9 cellular contexts compared by ENCODE assay signal in the genomic region with DNA sequence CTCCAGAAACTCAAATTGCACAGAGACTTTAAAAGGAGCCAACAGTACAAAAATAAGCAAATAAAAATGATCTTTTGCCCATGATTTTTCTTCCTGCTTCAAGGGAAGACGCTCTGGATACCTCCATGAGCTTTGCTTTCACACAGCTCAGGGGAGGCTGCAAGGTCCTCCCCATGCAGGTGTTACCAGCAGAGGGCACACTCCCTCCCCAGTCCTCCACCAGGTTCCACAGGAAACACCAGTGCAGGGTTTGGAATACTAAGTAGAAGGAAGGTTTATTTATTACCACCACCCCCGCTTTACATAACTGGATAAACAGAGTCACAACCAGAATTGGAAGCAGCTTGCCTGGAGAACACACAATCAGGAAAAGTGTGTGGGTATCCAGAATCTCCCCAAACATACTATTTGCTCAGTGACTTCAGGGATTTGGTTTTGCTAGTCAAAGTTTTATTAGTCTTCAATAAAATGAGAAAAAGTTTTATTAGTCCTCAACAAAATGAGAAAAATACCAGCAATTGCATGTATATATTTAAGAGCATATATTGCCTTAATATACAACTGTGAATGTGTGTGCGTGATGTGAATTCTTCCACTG. TPM values are rescaled to one million over a fixed set of nuclear protein-coding genes. Genes with fewer than 3 reads are reported as not detected.
A peak's percentile ranks its signal among the peaks of the same experiment; 100 is the strongest.
DNase-seq lines count a peak whose midpoint lies in the region; TF ChIP-seq lines count a peak whose summit lies in the region.
"Had no signal": no experiment of that assay in that cellular context is flagged by ENCODE, and none has a peak within 500 bp of the region (broad histone marks: within the 10 kb centered on the region; RNA-seq: fewer than 3 reads in every experiment).

No MANE protein-coding gene starts in this region.

- H3K27me3 Mint-ChIP-seq in chondrocyte (ENCODE audit: low read depth): peaks cover 25% of the 10 kb centered on the region
- H3K27me3 Mint-ChIP-seq in neural progenitor cell (ENCODE audit: insufficient read depth, low read depth): no peaks in the 10 kb centered on the region

- H3K4me3 ChIP-seq in neural progenitor cell (no peak overlapping the region), sigmoid colon (no peak overlapping the region)

- H3K9me3 Mint-ChIP-seq in chondrocyte (ENCODE audit: low read depth): no peaks in the 10 kb centered on the region
- H3K9me3 Mint-ChIP-seq in neural progenitor cell: no peaks in the 10 kb centered on the region

- H3K9ac ChIP-seq in neural progenitor cell: no peak overlapping the region

- H3K4me3 Mint-ChIP-seq in chondrocyte (ENCODE audit: unreplicated experiment): no peak overlapping the region
- no peak overlapping the region for H3K4me3 Mint-ChIP-seq in neural progenitor cell

- intact Hi-C loops in sigmoid colon (cut with DNase I): no loop called here

- H3K36me3 Mint-ChIP-seq in chondrocyte (ENCODE audit: low read depth): peaks cover 7% of the 10 kb centered on the region
- no peaks in the 10 kb centered on the region for H3K36me3 Mint-ChIP-seq in neural progenitor cell

- no peaks in the 10 kb centered on the region for H3K4me1 ChIP-seq in neural progenitor cell
- H3K4me1 ChIP-seq in sigmoid colon: no peaks in the 10 kb centered on the region

- WGBS in sigmoid colon, 2 donors: 60 to 75% methylated on average over 3 of the region's 3 CpGs

- H3K27ac Mint-ChIP-seq in chondrocyte (ENCODE audit: unreplicated experiment) (no peak overlapping the region), neural progenitor cell (no peak overlapping the region)

- DNase-seq in NCI-H510A treated with DMSO at 0.1 percent for 48 hours (lab: John Stamatoyannopoulos, UW): peak; percentile 7
- no peak for DNase-seq in NCI-H510A (lab: John Stamatoyannopoulos, UW)
- DNase-seq in chondrocyte (ENCODE audit: low spot score): no peak
- DNase-seq in neural progenitor cell (ENCODE audit: low spot score): peak; percentile 28
- DNase-seq in stimulated activated naive CD4-positive, alpha-beta T cell treated with Interleukin-2 at 50 U/mL for 16 hours (lab: John Stamatoyannopoulos, UW): no peak
- no peak for DNase-seq in SW480 (ENCODE audit: low spot score)
- no peak for DNase-seq in sigmoid colon
- DNase-seq: activated T-cell treated with anti-CD3 and anti-CD28 coated beads, Interleukin-2, amount 50 U/mL, for 1 hour had no signal

- H3K4me2 ChIP-seq in neural progenitor cell: no peak overlapping the region

- TF ChIP-seq POLR2A in sigmoid colon (IDR thresholded peaks at IDR 0.05): no peak

- no peaks in the 10 kb centered on the region for H3F3A ChIP-seq in neural progenitor cell (ENCODE audit: low read depth)

- TF ChIP-seq CTCF in LNCAP (IDR thresholded peaks at IDR 0.05) (peak; percentile 82), chondrocyte (IDR thresholded peaks at IDR 0.05) (peak; percentile 64), neural progenitor cell (IDR thresholded peaks at IDR 0.05) (peak; percentile 59), sigmoid colon (IDR thresholded peaks at IDR 0.05) (no peak)

- TF ChIP-seq EP300 in sigmoid colon (IDR thresholded peaks at IDR 0.05): no peak

- H3K27ac ChIP-seq in neural progenitor cell: no peak overlapping the region
- H3K27ac ChIP-seq in sigmoid colon: no peak overlapping the region

- no peaks in the 10 kb centered on the region for H3K79me2 ChIP-seq in neural progenitor cell (ENCODE audit: low read depth)

- H3K9me3 ChIP-seq in neural progenitor cell (ENCODE audit: low read depth) (no peaks in the 10 kb centered on the region), sigmoid colon (no peaks in the 10 kb centered on the region)

- peaks cover 14% of the 10 kb centered on the region for H3K4me1 Mint-ChIP-seq in chondrocyte (ENCODE audit: low read depth)
- H3K4me1 Mint-ChIP-seq in neural progenitor cell: no peaks in the 10 kb centered on the region

- no peaks in the 10 kb centered on the region for H4K20me1 ChIP-seq in neural progenitor cell (ENCODE audit: low read depth)

- H3K36me3 ChIP-seq in neural progenitor cell (no peaks in the 10 kb centered on the region), sigmoid colon (no peaks in the 10 kb centered on the region)

- no peak overlapping the region for H2AFZ ChIP-seq in neural progenitor cell (replicated peaks)

- H3K27me3 ChIP-seq in neural progenitor cell (no peaks in the 10 kb centered on the region), sigmoid colon (no peaks in the 10 kb centered on the region)

RNA-seq across cellular contexts. Expression of a gene that starts 37.3 kb away (rescaled TPM):
- total RNA-seq in chondrocyte: not detected in 3 replicates
- not detected in 2 replicates for total RNA-seq in neural progenitor cell (ENCODE audit: low replicate concordance)
- total RNA-seq in sigmoid colon: not detected
- under 1 TPM in 1 of 3 donors, not detected in 2; 0.06 TPM for polyA plus RNA-seq in sigmoid colon

Comparison
In these comparisons a context has a peak if more than half of its experiments do, and no peak if none do; other contexts are left out.
1. DNase-seq: peak in NCI-H510A treated with DMSO at 0.1 percent for 48 hours (single experiment) and neural progenitor cell (single experiment); none in NCI-H510A (single experiment), chondrocyte (single experiment), stimulated activated naive CD4-positive, alpha-beta T cell treated with Interleukin-2 at 50 U/mL for 16 hours (single experiment), SW480 (single experiment) and sigmoid colon (single experiment).
2. CTCF ChIP-seq: peak in LNCAP (single experiment), chondrocyte (single experiment) and neural progenitor cell (single experiment); none in sigmoid colon (0 of 4).